In genomic region chr3:138271189-138271794, GRCh38 we compare ENCODE assay signal across 15 cellular contexts. TPM values are rescaled to one million over a fixed set of nuclear protein-coding genes. Genes with fewer than 3 reads are reported as not detected.
A peak's percentile ranks its signal among the peaks of the same experiment; 100 is the strongest.
DNase-seq lines count a peak whose midpoint lies in the region; ATAC-seq and TF ChIP-seq lines count a peak whose summit lies in the region.
"Had no signal": no experiment of that assay in that cellular context is flagged by ENCODE, and none has a peak within 500 bp of the region (broad histone marks: within the 10 kb centered on the region; RNA-seq: fewer than 3 reads in every experiment).

No MANE protein-coding gene starts in this region.

- CTCF ChIA-PET in activated naive CD4-positive, alpha-beta T cell treated with anti-CD3 and anti-CD28 coated beads for 36 hours (lab: Charles Lee): interaction anchor here (0.7 to 1.4 kb wide), 10 partner anchors 8 to 146 kb away, joined by 3 to 6 read pairs (median 4); no protein-coding TSS in a partner anchor

- no peak overlapping the region for H3K4me3 Mint-ChIP-seq in activated naive CD4-positive, alpha-beta T cell treated with anti-CD3 and anti-CD28 coated beads for 36 hours
- H3K4me3 Mint-ChIP-seq in stimulated activated effector memory CD8-positive, alpha-beta T cell treated with anti-CD3 and anti-CD28 coated beads, Interleukin-12 subunit alpha, Interleukin-12 subunit beta, amount 100 ng/mL, for 72 hours: no peak overlapping the region

- TF ChIP-seq CTCF in thyroid gland (IDR thresholded peaks at IDR 0.05): no peak

- peak overlapping the region; percentile 67 for H3K27ac Mint-ChIP-seq in activated naive CD4-positive, alpha-beta T cell treated with anti-CD3 and anti-CD28 coated beads for 36 hours
- peak overlapping the region; percentile 3 for H3K27ac Mint-ChIP-seq in stimulated activated effector memory CD8-positive, alpha-beta T cell treated with anti-CD3 and anti-CD28 coated beads, Interleukin-12 subunit alpha, Interleukin-12 subunit beta, amount 100 ng/mL, for 72 hours

- H3K4me1 ChIP-seq in thyroid gland: no peaks in the 10 kb centered on the region
- H3K4me1 ChIP-seq: psoas muscle had no signal

- 98 to 99% methylated on average over 2 of the region's 2 CpGs for WGBS in thyroid gland, 2 donors

- peaks cover 21 to 28% of the 10 kb centered on the region in 2 donors for H3K36me3 ChIP-seq in thyroid gland

- H3K27me3 Mint-ChIP-seq in activated naive CD4-positive, alpha-beta T cell treated with anti-CD3 and anti-CD28 coated beads for 36 hours (ENCODE audit: low read depth): no peaks in the 10 kb centered on the region

- ATAC-seq in GM21423 (IDR thresholded peaks at IDR 0.05; ENCODE audit: unreplicated experiment) (peak; percentile 89), HG03442 (IDR thresholded peaks at IDR 0.05; ENCODE audit: unreplicated experiment) (peak; percentile 49), GM18502 (IDR thresholded peaks at IDR 0.05; ENCODE audit: poor library complexity, unreplicated experiment) (no peak)
- no peak for ATAC-seq in stimulated activated effector memory CD8-positive, alpha-beta T cell treated with anti-CD3 and anti-CD28 coated beads, Interleukin-12 subunit alpha, Interleukin-12 subunit beta, amount 100 ng/mL, for 72 hours
- ATAC-seq: psoas muscle had no signal

- DNase-seq in activated naive CD4-positive, alpha-beta T cell treated with anti-CD3 and anti-CD28 coated beads for 36 hours: no peak
- no peak for DNase-seq in activated naive CD4-positive, alpha-beta T cell treated with anti-CD3 and anti-CD28 coated beads, Interleukin-2, amount 50 U/mL, for 16 hours
- no peak for DNase-seq in stimulated activated effector memory CD8-positive, alpha-beta T cell treated with anti-CD3 and anti-CD28 coated beads, Interleukin-12 subunit alpha, Interleukin-12 subunit beta, amount 100 ng/mL, for 72 hours (ENCODE audit: low spot score in 2 of 2)
- DNase-seq in activated CD4-positive, CD25-positive, alpha-beta regulatory T cell treated with anti-CD3 and anti-CD28 coated beads, Interleukin-2, amount 50 U/mL, for 72 hours: no peak
- no peak for DNase-seq in thyroid gland
- DNase-seq: activated CD4-positive, alpha-beta T cell treated with anti-CD3 and anti-CD28 coated beads, Interleukin-2, amount 50 U/mL, for 4 hours; NCI-H446 treated with DMSO at 0.1 percent for 48 hours; psoas muscle; stimulated activated CD4-positive, alpha-beta T cell treated with anti-CD3 and anti-CD28 coated beads, Interleukin-15, amount 100 ng/mL, for 24 hours had no signal

- H3K27me3 ChIP-seq in thyroid gland: no peaks in the 10 kb centered on the region

- H3K9me3 ChIP-seq in thyroid gland: no peaks in the 10 kb centered on the region
- H3K9me3 ChIP-seq: psoas muscle had no signal

- H3K27ac ChIP-seq in thyroid gland: no peak overlapping the region
- H3K27ac ChIP-seq: psoas muscle had no signal

- no peak overlapping the region for H3K4me3 ChIP-seq in thyroid gland (replicated peaks in 1 of 3)
- H3K4me3 ChIP-seq: psoas muscle had no signal

- intact Hi-C loops in activated naive CD4-positive, alpha-beta T cell treated with anti-CD3 and anti-CD28 coated beads for 36 hours (cut with micrococcal nuclease): loop anchor here (1.0 to 5.0 kb wide), 5 partner anchors 25 to 204 kb away; partner anchors contain the start of gene NME9
- intact Hi-C loops in thyroid gland (cut with DNase I): no loop called here

- peaks cover 11% of the 10 kb centered on the region for H3K4me1 Mint-ChIP-seq in activated naive CD4-positive, alpha-beta T cell treated with anti-CD3 and anti-CD28 coated beads for 36 hours (ENCODE audit: low read depth)
- H3K4me1 Mint-ChIP-seq in stimulated activated effector memory CD8-positive, alpha-beta T cell treated with anti-CD3 and anti-CD28 coated beads, Interleukin-12 subunit alpha, Interleukin-12 subunit beta, amount 100 ng/mL, for 72 hours: peaks cover 6% of the 10 kb centered on the region

- H3K9me3 Mint-ChIP-seq in activated naive CD4-positive, alpha-beta T cell treated with anti-CD3 and anti-CD28 coated beads for 36 hours: no peaks in the 10 kb centered on the region
- H3K9me3 Mint-ChIP-seq in stimulated activated effector memory CD8-positive, alpha-beta T cell treated with anti-CD3 and anti-CD28 coated beads, Interleukin-12 subunit alpha, Interleukin-12 subunit beta, amount 100 ng/mL, for 72 hours: no peaks in the 10 kb centered on the region

- no peak for TF ChIP-seq POLR2A in thyroid gland (IDR thresholded peaks at IDR 0.05)

- peaks cover 36% of the 10 kb centered on the region for H3K36me3 Mint-ChIP-seq in activated naive CD4-positive, alpha-beta T cell treated with anti-CD3 and anti-CD28 coated beads for 36 hours (ENCODE audit: low read depth)
- H3K36me3 Mint-ChIP-seq in stimulated activated effector memory CD8-positive, alpha-beta T cell treated with anti-CD3 and anti-CD28 coated beads, Interleukin-12 subunit alpha, Interleukin-12 subunit beta, amount 100 ng/mL, for 72 hours: peaks cover 75% of the 10 kb centered on the region

RNA-seq across cellular contexts. Expression of gene NME9, which starts 58.4 kb away (rescaled TPM):
- 1 to 10 TPM; 2.0 to 2.4 TPM for total RNA-seq in activated naive CD4-positive, alpha-beta T cell treated with anti-CD3 and anti-CD28 coated beads for 36 hours
- 1 to 10 TPM in 3 of 4 donors, not detected in 1; 1.3 to 2.7 (median 2.6) TPM for total RNA-seq in thyroid gland
- total RNA-seq: chondrocyte; HT1080; T-helper 1 cell treated with Interleukin-12 subunit alpha and Interleukin-12 subunit beta and Interleukin-4 antibody, amounts not matched to agents 30 ng/mL and 1 ng/mL, for 36 hours had no signal

Comparison
In these comparisons a context has a peak if more than half of its experiments do, and no peak if none do; other contexts are left out.
1. ATAC-seq: peak in GM21423 (single experiment) and HG03442 (single experiment); none in stimulated activated effector memory CD8-positive, alpha-beta T cell treated with anti-CD3 and anti-CD28 coated beads, Interleukin-12 subunit alpha, Interleukin-12 subunit beta, amount 100 ng/mL, for 72 hours (single experiment) and GM18502 (single experiment).